In the genomic region with DNA sequence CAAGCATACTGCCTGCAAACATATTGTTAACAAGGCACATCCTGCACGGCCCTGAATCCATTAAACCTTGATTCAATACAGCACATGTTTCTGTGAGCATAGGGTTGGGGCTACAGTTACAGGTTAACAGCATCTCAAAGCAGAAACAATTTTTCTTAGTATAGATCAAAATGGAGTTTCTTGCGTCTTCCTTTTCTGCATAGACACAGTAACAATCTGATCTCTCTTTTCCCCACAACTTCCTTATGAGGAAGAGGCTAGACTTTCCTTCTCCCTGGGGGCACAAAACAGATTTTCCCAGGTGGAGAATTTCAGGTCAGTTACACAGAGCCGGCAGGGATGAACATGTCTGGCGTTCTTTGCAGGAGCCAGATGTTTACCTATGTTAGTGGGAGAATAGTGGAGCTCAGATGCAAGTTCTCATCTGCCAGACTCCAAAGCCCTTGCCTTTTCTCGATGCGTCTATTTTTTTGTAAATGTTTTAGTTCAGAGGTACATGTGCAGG, we compare ENCODE assay signal across 12 cellular contexts. TPM values are rescaled to one million over a fixed set of nuclear protein-coding genes. Genes with fewer than 3 reads are reported as not detected.
DNase-seq lines count a peak whose midpoint lies in the region; ATAC-seq and TF ChIP-seq lines count a peak whose summit lies in the region.
"Had no signal": no experiment of that assay in that cellular context is flagged by ENCODE, and none has a peak within 500 bp of the region (broad histone marks: within the 10 kb centered on the region; RNA-seq: fewer than 3 reads in every experiment).

No MANE protein-coding gene starts in this region.

- intact Hi-C loops in activated B cell treated with CpG ODN at 0.5 μM for 24 hours (cut with micrococcal nuclease), result no loop called here

- H3K4me3 ChIP-seq in stomach smooth muscle (ENCODE audit: low read length in 2 of 2), result no peak overlapping the region

- no peaks in the 10 kb centered on the region for H3K9me3 Mint-ChIP-seq in activated naive CD4-positive, alpha-beta T cell treated with anti-CD3 and anti-CD28 coated beads, Interleukin-2, amount 10 ng/mL, durations not matched to agents 7 days and 5 days
- H3K9me3 Mint-ChIP-seq in activated B cell treated with CpG ODN at 0.5 μM for 24 hours, result no peaks in the 10 kb centered on the region

- H3K36me3 Mint-ChIP-seq in activated naive CD4-positive, alpha-beta T cell treated with anti-CD3 and anti-CD28 coated beads, Interleukin-2, amount 10 ng/mL, durations not matched to agents 7 days and 5 days, result peaks cover 16% of the 10 kb centered on the region
- peaks cover 12% of the 10 kb centered on the region for H3K36me3 Mint-ChIP-seq in activated B cell treated with CpG ODN at 0.5 μM for 24 hours (ENCODE audit: low read depth)

- no peak overlapping the region for H3K9ac ChIP-seq in stomach smooth muscle (ENCODE audit: low read length in 2 of 2)

- POLR2A ChIA-PET in activated B cell treated with CpG ODN at 0.5 μM for 24 hours (lab: Charles Lee), result interaction anchor here (0.6 to 1.1 kb wide), 2 partner anchors 20 to 38 kb away, joined by 3 read pairs; no protein-coding TSS in a partner anchor
- POLR2A ChIA-PET in GM10248 (lab: Yijun Ruan, JAX), result no interaction called here

- no peak for TF ChIP-seq CTCF in activated B cell treated with CpG ODN at 0.5 μM for 24 hours (IDR thresholded peaks at IDR 0.05)
- no peak for TF ChIP-seq CTCF in GM10248 (IDR thresholded peaks at IDR 0.05; ENCODE audit: control extremely low read depth, extremely low read depth, low read depth, missing control alignments)

- peaks cover 67% of the 10 kb centered on the region for H3K4me1 Mint-ChIP-seq in activated naive CD4-positive, alpha-beta T cell treated with anti-CD3 and anti-CD28 coated beads, Interleukin-2, amount 10 ng/mL, durations not matched to agents 7 days and 5 days
- peaks cover 39% of the 10 kb centered on the region for H3K4me1 Mint-ChIP-seq in activated B cell treated with CpG ODN at 0.5 μM for 24 hours

- no peak for ATAC-seq in activated B cell treated with CpG ODN at 0.5 μM for 24 hours (ENCODE audit: low read depth)

- no peak for DNase-seq in activated naive CD4-positive, alpha-beta T cell treated with anti-CD3 and anti-CD28 coated beads, Interleukin-2, amount 10 ng/mL, durations not matched to agents 7 days and 5 days
- no peak for DNase-seq in activated naive CD4-positive, alpha-beta T cell (lab: John Stamatoyannopoulos, UW)
- DNase-seq in activated B cell treated with CpG ODN at 0.5 μM for 24 hours (no peak), islet precursor cell (peak; percentile 66), AML-193 (lab: John Stamatoyannopoulos, UW) (no peak), GM10248 (ENCODE audit: extremely low spot score) (no peak)
- DNase-seq in stimulated activated CD4-positive, alpha-beta T cell treated with anti-CD3 and anti-CD28 coated beads, Interleukin-12 subunit alpha, Interleukin-12 subunit beta, amount 100 ng/mL, for 4 hours, result no peak
- DNase-seq: activated CD8-positive, alpha-beta memory T cell treated with anti-CD3 and anti-CD28 coated beads, Interleukin-2, amount 50 U/mL, for 48 hours; cortex of kidney; head of caudate nucleus; stimulated activated CD4-positive, alpha-beta T cell treated with anti-CD3 and anti-CD28 coated beads, Interleukin-4, amount 100 ng/mL, for 24 hours had no signal

- H3K27ac ChIP-seq in stomach smooth muscle (ENCODE audit: low read length), result peak overlapping the region; percentile 94

- no peaks in the 10 kb centered on the region for H3K27me3 Mint-ChIP-seq in activated naive CD4-positive, alpha-beta T cell treated with anti-CD3 and anti-CD28 coated beads, Interleukin-2, amount 10 ng/mL, durations not matched to agents 7 days and 5 days
- H3K27me3 Mint-ChIP-seq in activated B cell treated with CpG ODN at 0.5 μM for 24 hours, result no peaks in the 10 kb centered on the region

- H3K4me1 ChIP-seq in stomach smooth muscle (ENCODE audit: control insufficient read depth, insufficient read depth, low read length), result peaks cover 29% of the 10 kb centered on the region

- peak overlapping the region; percentile 85 for H3K4me3 Mint-ChIP-seq in activated naive CD4-positive, alpha-beta T cell treated with anti-CD3 and anti-CD28 coated beads, Interleukin-2, amount 10 ng/mL, durations not matched to agents 7 days and 5 days
- peak overlapping the region; percentile 96 for H3K4me3 Mint-ChIP-seq in activated B cell treated with CpG ODN at 0.5 μM for 24 hours

- peaks cover 0 to 2% of the 10 kb centered on the region in 2 donors for H3K36me3 ChIP-seq in stomach smooth muscle (ENCODE audit: control insufficient read depth in 2 of 2, insufficient read depth in 2 of 2, low read length in 2 of 2)

- no peaks in the 10 kb centered on the region for H3K9me3 ChIP-seq in stomach smooth muscle (ENCODE audit: control insufficient read depth in 2 of 2, low read length in 2 of 2)

- H3K27me3 ChIP-seq in stomach smooth muscle (ENCODE audit: control insufficient read depth in 1 of 2, insufficient read depth in 2 of 2, low read length in 2 of 2), result no peaks in the 10 kb centered on the region

- H3K27ac Mint-ChIP-seq in activated naive CD4-positive, alpha-beta T cell treated with anti-CD3 and anti-CD28 coated beads, Interleukin-2, amount 10 ng/mL, durations not matched to agents 7 days and 5 days, result peak overlapping the region; percentile 94
- H3K27ac Mint-ChIP-seq in activated B cell treated with CpG ODN at 0.5 μM for 24 hours, result peak overlapping the region; percentile 97

- CTCF ChIA-PET in activated naive CD4-positive, alpha-beta T cell treated with anti-CD3 and anti-CD28 coated beads, Interleukin-2, amount 10 ng/mL, durations not matched to agents 7 days and 5 days (lab: Charles Lee), result interaction anchor here (1.0 kb wide), 1 partner anchor 236 kb away, joined by 3 read pairs; no protein-coding TSS in a partner anchor
- CTCF ChIA-PET in activated B cell treated with CpG ODN at 0.5 μM for 24 hours (lab: Charles Lee), result no interaction called here
- CTCF ChIA-PET in GM10248 (lab: Yijun Ruan, JAX), result no interaction called here

RNA-seq across cellular contexts. Expression of a gene that starts 37.5 kb away (rescaled TPM):
- 96.7 and 105 TPM in 2 replicates for total RNA-seq in activated B cell treated with CpG ODN at 0.5 μM for 24 hours
